ENCODE assay signal across 20 cellular contexts in the genomic region with DNA sequence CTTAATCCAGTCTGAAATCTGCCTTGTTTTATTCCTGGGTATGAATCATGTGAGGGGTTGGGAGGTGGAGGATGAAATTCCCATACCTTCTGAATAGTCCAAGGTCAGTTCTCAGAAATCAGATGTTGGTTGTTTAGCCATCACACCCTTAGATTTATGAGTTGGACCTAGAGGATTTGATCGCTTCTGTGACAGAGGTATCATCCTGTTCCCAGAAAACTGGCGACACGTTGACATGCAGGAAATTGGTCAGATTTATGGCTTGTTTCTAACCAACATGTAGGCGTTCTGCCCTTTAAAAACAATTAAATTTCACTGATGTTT.
DNase-seq lines count a peak whose midpoint lies in the region; FAIRE-seq and TF ChIP-seq lines count a peak whose summit lies in the region.
"Had no signal": no experiment of that assay in that cellular context is flagged by ENCODE, and none has a peak within 500 bp of the region (broad histone marks: within the 10 kb centered on the region; RNA-seq: fewer than 3 reads in every experiment).

No MANE protein-coding gene starts in this region.

- H3K27me3 ChIP-seq in ACC112 (ENCODE audit: insufficient read depth, low read length) = no peaks in the 10 kb centered on the region
- H3K27me3 ChIP-seq in mucosa of rectum (ENCODE audit: control insufficient read depth in 2 of 2, insufficient read depth in 2 of 2, low read length in 2 of 2) = no peaks in the 10 kb centered on the region

- FAIRE-seq in D721Med (lab: Jason Lieb, UNC) = no peak
- FAIRE-seq: keratinocyte had no signal

- peak overlapping the region; percentile 65 for H3K27ac ChIP-seq in ACC112 (ENCODE audit: low read depth, low read length)
- H3K27ac ChIP-seq in mucosa of rectum (ENCODE audit: low read depth in 2 of 2, low read length in 2 of 2) = peak overlapping the region; percentile 62 to 86
- H3K27ac ChIP-seq: SJCRH30, thoracic aorta had no signal

- H3K9ac ChIP-seq in mucosa of rectum (ENCODE audit: low read depth in 1 of 2, low read length in 2 of 2) = no peak overlapping the region

- TF ChIP-seq CTCF in D721Med (IDR thresholded peaks at IDR 0.05; ENCODE audit: insufficient read depth, missing control alignments) = no peak

- peak; percentile 17 for DNase-seq in GM04504 (ENCODE audit: low read depth)
- peak; percentile 83 for DNase-seq in amniotic epithelial cell (ENCODE audit: low read depth)
- DNase-seq in superior temporal gyrus (ENCODE audit: extremely low spot score) = no peak
- no peak for DNase-seq in D721Med (ENCODE audit: insufficient read length, low spot score)
- DNase-seq in activated naive CD4-positive, alpha-beta T cell treated with anti-CD3 and anti-CD28 coated beads, Interleukin-2, amount 10 ng/mL, durations not matched to agents 7 days and 5 days = no peak
- no peak for DNase-seq in amniotic stem cell (lab: John Stamatoyannopoulos, UW)
- DNase-seq: activated CD4-positive, alpha-beta T cell treated with anti-CD3 and anti-CD28 coated beads for 36 hours; activated T-cell treated with anti-CD3 and anti-CD28 coated beads, Interleukin-2, amount 50 U/mL, for 48 hours; effector memory CD8-positive, alpha-beta T cell; NCI-H1092 treated with DMSO at 0.1 percent for 48 hours; NCI-H2107; NCI-H526; PC-3; SJCRH30; T1000 had no signal

- no peaks in the 10 kb centered on the region for H3K9me3 ChIP-seq in mucosa of rectum (ENCODE audit: control insufficient read depth in 2 of 2, low read length in 2 of 2)
- H3K9me3 ChIP-seq: SJCRH30, thoracic aorta had no signal

- H3K9me3 Mint-ChIP-seq in activated naive CD4-positive, alpha-beta T cell treated with anti-CD3 and anti-CD28 coated beads, Interleukin-2, amount 10 ng/mL, durations not matched to agents 7 days and 5 days = no peaks in the 10 kb centered on the region
- H3K9me3 Mint-ChIP-seq: effector memory CD8-positive, alpha-beta T cell had no signal

- H3K4me3 ChIP-seq in ACC112 (ENCODE audit: low read depth, low read length) (no peak overlapping the region), mucosa of rectum (ENCODE audit: low read length in 2 of 2) (no peak overlapping the region)
- H3K4me3 ChIP-seq: SJCRH30, skin epidermis, thoracic aorta had no signal

- H3K36me3 ChIP-seq in ACC112 (ENCODE audit: insufficient read depth, low read length) (no peaks in the 10 kb centered on the region), mucosa of rectum (ENCODE audit: control insufficient read depth in 2 of 2, insufficient read depth in 2 of 2, low read length in 2 of 2) (no peaks in the 10 kb centered on the region)
- H3K36me3 ChIP-seq: SJCRH30, thoracic aorta had no signal

- peaks cover 11% of the 10 kb centered on the region for H3K27me3 Mint-ChIP-seq in activated naive CD4-positive, alpha-beta T cell treated with anti-CD3 and anti-CD28 coated beads, Interleukin-2, amount 10 ng/mL, durations not matched to agents 7 days and 5 days
- H3K27me3 Mint-ChIP-seq: activated CD4-positive, alpha-beta T cell treated with anti-CD3 and anti-CD28 coated beads for 36 hours had no signal

- no peak overlapping the region for H3K27ac Mint-ChIP-seq in activated naive CD4-positive, alpha-beta T cell treated with anti-CD3 and anti-CD28 coated beads, Interleukin-2, amount 10 ng/mL, durations not matched to agents 7 days and 5 days
- H3K27ac Mint-ChIP-seq: effector memory CD8-positive, alpha-beta T cell had no signal

- CTCF ChIA-PET in activated naive CD4-positive, alpha-beta T cell treated with anti-CD3 and anti-CD28 coated beads, Interleukin-2, amount 10 ng/mL, durations not matched to agents 7 days and 5 days (lab: Charles Lee) = interaction anchor here (1.0 to 1.6 kb wide), 3 partner anchors 16 to 61 kb away, joined by 3 to 6 read pairs (median 3); a partner anchor contains a TSS

- H3K4me1 ChIP-seq in ACC112 (ENCODE audit: control insufficient read depth, insufficient read depth, low read length, unreplicated experiment) (peaks cover 46% of the 10 kb centered on the region), mucosa of rectum (ENCODE audit: control insufficient read depth in 2 of 2, insufficient read depth in 2 of 2, low read length in 2 of 2) (peaks cover 25 to 37% of the 10 kb centered on the region in 2 donors)

- no peak overlapping the region for H2AFZ ChIP-seq in ACC112 (ENCODE audit: low read length, unreplicated experiment)

- H3K4me1 Mint-ChIP-seq in activated naive CD4-positive, alpha-beta T cell treated with anti-CD3 and anti-CD28 coated beads, Interleukin-2, amount 10 ng/mL, durations not matched to agents 7 days and 5 days = peaks cover 29% of the 10 kb centered on the region

- H3K36me3 Mint-ChIP-seq in activated naive CD4-positive, alpha-beta T cell treated with anti-CD3 and anti-CD28 coated beads, Interleukin-2, amount 10 ng/mL, durations not matched to agents 7 days and 5 days = no peaks in the 10 kb centered on the region

- H3K4me3 Mint-ChIP-seq in activated naive CD4-positive, alpha-beta T cell treated with anti-CD3 and anti-CD28 coated beads, Interleukin-2, amount 10 ng/mL, durations not matched to agents 7 days and 5 days = no peak overlapping the region
- H3K4me3 Mint-ChIP-seq: activated CD4-positive, alpha-beta T cell treated with anti-CD3 and anti-CD28 coated beads for 36 hours; effector memory CD8-positive, alpha-beta T cell had no signal

- no peaks in the 10 kb centered on the region for H3K79me2 ChIP-seq in ACC112 (ENCODE audit: control insufficient read depth, insufficient read depth, low read length, unreplicated experiment)

Comparison
In these comparisons a context has a peak if more than half of its experiments do, and no peak if none do; other contexts are left out.
1. DNase-seq: peak in GM04504 (single experiment) and amniotic epithelial cell (single experiment); none in superior temporal gyrus (single experiment), D721Med (single experiment), activated naive CD4-positive, alpha-beta T cell treated with anti-CD3 and anti-CD28 coated beads, Interleukin-2, amount 10 ng/mL, durations not matched to agents 7 days and 5 days (single experiment) and amniotic stem cell (single experiment).